ENCODE assay signal across 11 cellular contexts in the genomic region with DNA sequence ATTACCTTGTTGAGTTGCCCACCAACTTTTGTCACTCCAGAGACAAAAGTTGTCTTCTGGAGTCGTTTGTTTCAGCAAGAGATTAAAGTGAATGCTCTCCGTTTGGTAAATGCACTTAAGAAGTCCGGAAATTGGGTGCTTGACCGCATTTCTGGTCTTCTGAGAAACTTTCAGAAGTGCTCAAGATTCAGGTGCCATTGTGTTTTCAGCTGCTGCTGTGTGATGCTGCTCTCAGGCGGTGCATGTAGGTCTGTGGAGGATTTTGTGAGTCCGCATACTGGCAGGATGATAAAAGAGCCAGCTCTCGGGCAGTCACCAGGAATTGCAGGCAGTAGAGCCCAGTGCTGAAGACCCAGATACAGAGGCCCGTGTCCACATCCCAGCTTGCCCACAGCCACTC.
"Had no signal": no experiment of that assay in that cellular context is flagged by ENCODE, and none has a peak within 500 bp of the region (broad histone marks: within the 10 kb centered on the region; RNA-seq: fewer than 3 reads in every experiment).

No MANE protein-coding gene starts in this region.

- H3K9me3 ChIP-seq: colonic mucosa, ovary, tibial artery had no signal

- H3K4me3 ChIP-seq: colonic mucosa, ovary, tibial artery had no signal

- H3K27ac Mint-ChIP-seq: activated B cell treated with CpG ODN at 0.5 μM for 24 hours; activated naive CD8-positive, alpha-beta T cell treated with anti-CD3 and anti-CD28 coated beads, Interleukin-2, amount 50 U/mL, for 24 hours; nephron progenitor cell had no signal

- H3K9me3 Mint-ChIP-seq: activated B cell treated with CpG ODN at 0.5 μM for 24 hours; activated naive CD8-positive, alpha-beta T cell treated with anti-CD3 and anti-CD28 coated beads, Interleukin-2, amount 50 U/mL, for 24 hours had no signal

- H3K4me1 ChIP-seq: colonic mucosa had no signal

- H3K27me3 ChIP-seq: colonic mucosa, ovary, tibial artery had no signal

- H3K4me3 Mint-ChIP-seq: activated B cell treated with CpG ODN at 0.5 μM for 24 hours; activated naive CD8-positive, alpha-beta T cell treated with anti-CD3 and anti-CD28 coated beads, Interleukin-2, amount 50 U/mL, for 24 hours; nephron progenitor cell had no signal

- DNase-seq: activated B cell treated with CpG ODN at 0.5 μM for 24 hours; activated CD4-positive, alpha-beta T cell treated with anti-CD3 and anti-CD28 coated beads, Interleukin-2, amount 50 U/mL, for 1 hour; activated naive CD8-positive, alpha-beta T cell treated with anti-CD3 and anti-CD28 coated beads, Interleukin-2, amount 50 U/mL, for 24 hours; activated T-cell treated with anti-CD3 and anti-CD28 coated beads, Interleukin-2, amount 50 U/mL, for 48 hours; colonic mucosa; foreskin melanocyte; head of caudate nucleus; nephron progenitor cell; ovary had no signal

- H3K36me3 ChIP-seq: colonic mucosa, ovary, tibial artery had no signal

- ATAC-seq: activated naive CD8-positive, alpha-beta T cell treated with anti-CD3 and anti-CD28 coated beads, Interleukin-2, amount 50 U/mL, for 24 hours; left lobe of liver had no signal

- H3K27ac ChIP-seq: colonic mucosa, ovary, tibial artery had no signal
